Comparison of ENCODE assay signal across 8 cellular contexts in the genomic region with DNA sequence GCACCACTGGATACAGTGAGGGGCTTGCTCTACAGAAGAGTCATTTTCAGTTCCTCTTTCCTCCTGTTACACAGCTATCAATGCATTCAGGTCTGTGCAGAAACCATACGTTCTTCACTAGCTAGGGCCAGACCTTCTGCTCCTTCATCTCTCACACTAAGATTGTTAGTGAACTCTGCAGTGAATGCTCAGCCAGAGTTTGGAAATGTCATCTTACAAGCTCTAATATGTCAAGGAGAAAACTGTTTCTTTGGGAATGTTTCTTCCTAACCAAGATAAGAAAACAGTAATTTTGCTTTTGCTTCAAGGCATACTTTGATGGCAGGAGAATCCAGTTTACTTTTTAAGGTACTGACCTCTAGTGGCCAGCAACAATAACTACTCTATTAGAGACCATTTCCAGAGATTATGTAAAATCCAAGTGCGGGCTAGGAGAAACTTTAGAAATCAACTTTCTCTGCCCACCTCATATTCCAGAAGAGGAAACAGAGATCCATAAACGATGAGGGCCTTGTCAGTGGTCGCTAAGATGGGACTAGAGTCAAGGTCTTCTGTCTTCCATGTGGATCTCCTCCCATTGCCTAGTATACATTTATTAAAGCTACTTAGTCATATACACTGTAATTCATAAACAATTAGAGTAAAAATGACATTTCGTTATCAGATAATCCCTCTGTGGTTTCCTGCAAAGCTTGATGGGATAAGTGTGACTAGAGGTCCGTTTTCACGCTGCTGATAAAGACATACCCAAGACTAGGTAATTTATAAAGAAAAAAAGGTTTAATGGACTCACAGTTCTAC. TPM values are rescaled to one million over a fixed set of nuclear protein-coding genes. Genes with fewer than 3 reads are reported as not detected.
A peak's percentile ranks its signal among the peaks of the same experiment; 100 is the strongest.
DNase-seq lines count a peak whose midpoint lies in the region; ATAC-seq, FAIRE-seq and TF ChIP-seq lines count a peak whose summit lies in the region.

No MANE protein-coding gene starts in this region.

- peak; percentile 83 for FAIRE-seq in D721Med (lab: Jason Lieb, UNC)

- H3K4me3 ChIP-seq in choroid plexus epithelial cell (ENCODE audit: low read depth, low read length): no peak overlapping the region
- no peak overlapping the region for H3K4me3 ChIP-seq in lower lobe of right lung

- intact Hi-C loops in lower lobe of right lung (cut with DNase I): loop anchor here (5.0 kb wide), 1 partner anchor 225 kb away; no protein-coding TSS in a partner anchor

- H3K27ac ChIP-seq in lower lobe of right lung: no peak overlapping the region

- H3K27me3 ChIP-seq in lower lobe of right lung (ENCODE audit: low read depth): no peaks in the 10 kb centered on the region

- DNase-seq in D721Med (ENCODE audit: insufficient read length, low spot score) (no peak), NOMO-1 (lab: John Stamatoyannopoulos, UW; ENCODE audit: unreplicated experiment in 2 of 2) (peak; percentile 68 to 93), choroid plexus epithelial cell (ENCODE audit: low read depth) (peak; percentile 84), lower lobe of right lung (no peak), NCI-H187 (lab: John Stamatoyannopoulos, UW) (no peak)
- DNase-seq in stimulated activated CD4-positive, alpha-beta T cell treated with anti-CD3 and anti-CD28 coated beads, Interleukin-2, amount 100 ng/mL, for 24 hours: no peak

- peak; percentile 94 for ATAC-seq in GM19043 (IDR thresholded peaks at IDR 0.05; ENCODE audit: low read depth, unreplicated experiment)
- peak; percentile 100 for ATAC-seq in HG03103 (IDR thresholded peaks at IDR 0.05; ENCODE audit: low read depth, unreplicated experiment)
- ATAC-seq in lower lobe of right lung: peak; percentile 84 to 86

- H3K9me3 ChIP-seq in lower lobe of right lung: no peaks in the 10 kb centered on the region

- TF ChIP-seq CTCF in D721Med (IDR thresholded peaks at IDR 0.05; ENCODE audit: insufficient read depth, missing control alignments) (peak; percentile 78), choroid plexus epithelial cell (conservative IDR thresholded peaks at IDR 0.05; ENCODE audit: low read depth, low read length) (peak; percentile 62), lower lobe of right lung (IDR thresholded peaks at IDR 0.05) (peak; percentile 71)

- peaks cover 15% of the 10 kb centered on the region for H3K4me1 ChIP-seq in lower lobe of right lung

- H3K36me3 ChIP-seq in lower lobe of right lung: no peaks in the 10 kb centered on the region

RNA-seq across cellular contexts. Expression of a gene that starts 12.1 kb away (rescaled TPM):
- total RNA-seq in lower lobe of right lung: 21.2 TPM

RNA-seq across cellular contexts. Expression of a gene that starts 29.8 kb away (rescaled TPM):
- total RNA-seq in lower lobe of right lung: 10.7 TPM

Comparison
In these comparisons a context has a peak if more than half of its experiments do, and no peak if none do; other contexts are left out.
1. DNase-seq: peak in NOMO-1 (2 of 2) and choroid plexus epithelial cell (single experiment); none in D721Med (single experiment), lower lobe of right lung (single experiment), NCI-H187 (0 of 2) and stimulated activated CD4-positive, alpha-beta T cell treated with anti-CD3 and anti-CD28 coated beads, Interleukin-2, amount 100 ng/mL, for 24 hours (0 of 2).
2. Peak in every context shown above with its lines, with median percentiles within 50 percentile points of each other: CTCF ChIP-seq and ATAC-seq.